ENCODE assay signal across 26 cellular contexts in genomic region chr14:23545740-23546411, GRCh38. TPM values are rescaled to one million over a fixed set of nuclear protein-coding genes. Genes with fewer than 3 reads are reported as not detected.
DNase-seq lines count a peak whose midpoint lies in the region; ATAC-seq and TF ChIP-seq lines count a peak whose summit lies in the region.
"Had no signal": no experiment of that assay in that cellular context is flagged by ENCODE, and none has a peak within 500 bp of the region (broad histone marks: within the 10 kb centered on the region; RNA-seq: fewer than 3 reads in every experiment).

No MANE protein-coding gene starts in this region.

- H3K27me3 Mint-ChIP-seq in T-helper 17 cell = peaks cover 14% of the 10 kb centered on the region
- H3K27me3 Mint-ChIP-seq in glutamatergic neuron (ENCODE audit: unreplicated experiment) = peaks cover 13% of the 10 kb centered on the region
- H3K27me3 Mint-ChIP-seq: activated CD4-positive, alpha-beta T cell treated with anti-CD3 and anti-CD28 coated beads, Interleukin-2, amount 10 ng/mL, durations not matched to agents 24 days and 14 days; B cell had no signal

- H3K4me2 ChIP-seq in BLaER1 treated with 17β-estradiol and CSF1 and Interleukin-3, amounts not matched to agents 10 nM and 100 nM = peak overlapping the region in 7 of 11 experiments; percentile 26 to 70 (median 53); a peak in 11 of 22 replicates
- H3K4me2 ChIP-seq in osteoblast (ENCODE audit: insufficient read depth, low read length) (no peak overlapping the region), Karpas-422 (ENCODE audit: low read depth, low read length, poor library complexity, severe bottlenecking) (no peak overlapping the region)
- H3K4me2 ChIP-seq: smooth muscle cell had no signal

- H2AFZ ChIP-seq in osteoblast (ENCODE audit: low read length) (no peak overlapping the region), Karpas-422 (ENCODE audit: low read length) (no peak overlapping the region)

- H3K27me3 ChIP-seq in BLaER1 treated with 17β-estradiol and CSF1 and Interleukin-3, amounts not matched to agents 10 nM and 100 nM = no peaks in the 10 kb centered on the region
- H3K27me3 ChIP-seq in osteoblast (ENCODE audit: insufficient read depth, low read length) (no peaks in the 10 kb centered on the region), Karpas-422 (ENCODE audit: low read length) (no peaks in the 10 kb centered on the region)
- H3K27me3 ChIP-seq: adrenal gland, brain microvascular endothelial cell, upper lobe of right lung had no signal

- H3K27ac Mint-ChIP-seq in T-helper 17 cell (peak overlapping the region; percentile 16), glutamatergic neuron (ENCODE audit: unreplicated experiment) (peak overlapping the region; percentile 99)
- H3K27ac Mint-ChIP-seq: activated CD4-positive, alpha-beta T cell treated with anti-CD3 and anti-CD28 coated beads, Interleukin-2, amount 10 ng/mL, durations not matched to agents 24 days and 14 days; B cell had no signal

- peaks cover 0 to 9% (median 0%) of the 10 kb centered on the region in 11 experiments; a peak in 3 of 22 replicates for H3K36me3 ChIP-seq in BLaER1 treated with 17β-estradiol and CSF1 and Interleukin-3, amounts not matched to agents 10 nM and 100 nM
- H3K36me3 ChIP-seq in osteoblast (ENCODE audit: insufficient read depth, low read length) (peaks cover 5% of the 10 kb centered on the region), Karpas-422 (ENCODE audit: insufficient read depth, low read length) (no peaks in the 10 kb centered on the region)
- H3K36me3 ChIP-seq: adrenal gland, brain microvascular endothelial cell, left lung, upper lobe of right lung, WERI-Rb-1 had no signal

- H3K4me1 Mint-ChIP-seq in T-helper 17 cell = peaks cover 10% of the 10 kb centered on the region
- peaks cover 14% of the 10 kb centered on the region for H3K4me1 Mint-ChIP-seq in glutamatergic neuron (ENCODE audit: low read depth, unreplicated experiment)

- no peaks in the 10 kb centered on the region for H3K79me2 ChIP-seq in osteoblast (ENCODE audit: insufficient read depth, low read length)
- H3K79me2 ChIP-seq in Karpas-422 (ENCODE audit: low read length) = no peaks in the 10 kb centered on the region

- no peaks in the 10 kb centered on the region for H4K20me1 ChIP-seq in BLaER1 treated with 17β-estradiol and CSF1 and Interleukin-3, amounts not matched to agents 10 nM and 100 nM
- no peaks in the 10 kb centered on the region for H4K20me1 ChIP-seq in osteoblast (ENCODE audit: insufficient read depth, low read length)
- H4K20me1 ChIP-seq in Karpas-422 (ENCODE audit: insufficient read depth, low read depth, low read length) = no peaks in the 10 kb centered on the region

- no peaks in the 10 kb centered on the region for H3K9me3 ChIP-seq in BLaER1 treated with 17β-estradiol and CSF1 and Interleukin-3, amounts not matched to agents 10 nM and 100 nM (replicated peaks in 1 of 11)
- H3K9me3 ChIP-seq in T-helper 17 cell (ENCODE audit: control insufficient read depth, low read length, poor library complexity, severe bottlenecking) (no peaks in the 10 kb centered on the region), osteoblast (ENCODE audit: low read depth, low read length) (no peaks in the 10 kb centered on the region), Karpas-422 (ENCODE audit: low read length) (no peaks in the 10 kb centered on the region)
- H3K9me3 ChIP-seq: adrenal gland, left lung, upper lobe of right lung had no signal

- no peaks in the 10 kb centered on the region for H3K9me2 ChIP-seq in Karpas-422 (replicated peaks; ENCODE audit: insufficient read depth, low read length)

- no peak overlapping the region for H3K4me3 ChIP-seq in BLaER1 treated with 17β-estradiol and CSF1 and Interleukin-3, amounts not matched to agents 10 nM and 100 nM
- H3K4me3 ChIP-seq in osteoblast (ENCODE audit: insufficient read depth, low read length) (no peak overlapping the region), Karpas-422 (ENCODE audit: low read length) (no peak overlapping the region)
- H3K4me3 ChIP-seq: adrenal gland, left lung, smooth muscle cell, upper lobe of right lung had no signal

- no peak overlapping the region for H3K27ac ChIP-seq in BLaER1 treated with 17β-estradiol and CSF1 and Interleukin-3, amounts not matched to agents 10 nM and 100 nM
- H3K27ac ChIP-seq in osteoblast (ENCODE audit: low read depth, low read length) = peak overlapping the region; percentile 26
- no peak overlapping the region for H3K27ac ChIP-seq in Karpas-422 (ENCODE audit: low read length)
- H3K27ac ChIP-seq: brain microvascular endothelial cell, left lung, upper lobe of right lung, WERI-Rb-1 had no signal

- H3K36me3 Mint-ChIP-seq in T-helper 17 cell (ENCODE audit: low read depth) (peaks cover 6% of the 10 kb centered on the region), glutamatergic neuron (ENCODE audit: unreplicated experiment) (no peaks in the 10 kb centered on the region)

- H3K4me3 Mint-ChIP-seq in T-helper 17 cell = no peak overlapping the region
- H3K4me3 Mint-ChIP-seq in glutamatergic neuron (ENCODE audit: unreplicated experiment) = peak overlapping the region; percentile 78
- H3K4me3 Mint-ChIP-seq: activated CD4-positive, alpha-beta T cell treated with anti-CD3 and anti-CD28 coated beads, Interleukin-2, amount 10 ng/mL, durations not matched to agents 24 days and 14 days; activated T-cell treated with anti-CD3 and anti-CD28 coated beads, Interleukin-2, amount 50 U/mL, for 4 hours; B cell had no signal

- TF ChIP-seq CTCF in glutamatergic neuron (IDR thresholded peaks at IDR 0.05; ENCODE audit: partially characterized antibody, unreplicated experiment) (no peak), osteoblast (IDR thresholded peaks at IDR 0.05; ENCODE audit: extremely low read depth, low read depth, low read length) (no peak)

- H3K9ac ChIP-seq in BLaER1 treated with 17β-estradiol and CSF1 and Interleukin-3, amounts not matched to agents 10 nM and 100 nM = no peak overlapping the region; a peak in 1 of 22 replicates
- H3K9ac ChIP-seq in Karpas-422 (ENCODE audit: low read length) = no peak overlapping the region

- DNase-seq in T-helper 17 cell (no peak), glutamatergic neuron (no peak), osteoblast (ENCODE audit: insufficient read length, low spot score, missing footprints) (peak; percentile 60), NCI-H2227 (lab: John Stamatoyannopoulos, UW; ENCODE audit: unreplicated experiment) (no peak), Karpas-422 (no peak), DMS79 treated with DMSO at 0.1 percent for 48 hours (lab: John Stamatoyannopoulos, UW) (no peak)
- DNase-seq: activated CD4-positive, alpha-beta T cell treated with anti-CD3 and anti-CD28 coated beads, Interleukin-2, amount 10 ng/mL, durations not matched to agents 24 days and 14 days; activated T-cell treated with anti-CD3 and anti-CD28 coated beads, Interleukin-2, amount 50 U/mL, for 4 hours; brain microvascular endothelial cell; DMS79; effector memory CD4-positive, alpha-beta T cell; IMR-90; NCI-H1694; NCI-H510A treated with DMSO at 0.1 percent for 48 hours; PC-3; T1000; upper lobe of right lung; WERI-Rb-1 had no signal

- peaks cover 12% of the 10 kb centered on the region for H3K9me3 Mint-ChIP-seq in glutamatergic neuron (ENCODE audit: unreplicated experiment)
- H3K9me3 Mint-ChIP-seq: activated CD4-positive, alpha-beta T cell treated with anti-CD3 and anti-CD28 coated beads, Interleukin-2, amount 10 ng/mL, durations not matched to agents 24 days and 14 days; activated T-cell treated with anti-CD3 and anti-CD28 coated beads, Interleukin-2, amount 50 U/mL, for 4 hours had no signal

- ATAC-seq in T-helper 17 cell (no peak), GM21528 (IDR thresholded peaks at IDR 0.05; ENCODE audit: low FRiP score, unreplicated experiment) (no peak)
- ATAC-seq: activated T-cell treated with anti-CD3 and anti-CD28 coated beads, Interleukin-2, amount 50 U/mL, for 4 hours; left lung; PC-3 had no signal

- H3K4me1 ChIP-seq in BLaER1 treated with 17β-estradiol and CSF1 and Interleukin-3, amounts not matched to agents 10 nM and 100 nM = peaks cover 34 to 50% (median 40%) of the 10 kb centered on the region in 10 experiments
- H3K4me1 ChIP-seq in osteoblast (ENCODE audit: insufficient read depth, low read length) = peaks cover 34% of the 10 kb centered on the region
- H3K4me1 ChIP-seq in Karpas-422 (ENCODE audit: low read length) = peaks cover 13% of the 10 kb centered on the region

RNA-seq across cellular contexts. Expression of gene ZFHX2, which starts 5.7 kb away (rescaled TPM):
- total RNA-seq in T-helper 17 cell (under 1 TPM; 0.16 to 0.27 TPM), glutamatergic neuron (ENCODE audit: unreplicated experiment) (39.1 TPM), osteoblast (0.59 and 0.72 TPM in 2 replicates)
- total RNA-seq in Karpas-422 (2014; rRNA removed; shearing (Covaris generic); ENCODE audit: low replicate concordance) = 0.07 and 0.32 TPM in 2 replicates

RNA-seq across cellular contexts. Expression of gene THTPA, which starts 10.2 kb away (rescaled TPM):
- total RNA-seq in T-helper 17 cell = 10 to 100 TPM in 1 of 2 donors, 1 to 10 TPM in 1; 10.0 to 13.6 TPM
- total RNA-seq in glutamatergic neuron (ENCODE audit: unreplicated experiment) = 19.3 TPM
- 27.4 and 27.5 TPM in 2 replicates for total RNA-seq in osteoblast
- 16.2 and 57.5 TPM in 2 replicates for total RNA-seq in Karpas-422 (2014; rRNA removed; shearing (Covaris generic); ENCODE audit: low replicate concordance)

RNA-seq across cellular contexts. Expression of gene AP1G2, which starts 21.7 kb away (rescaled TPM):
- 100 to 1,000 TPM; 268 to 313 TPM for total RNA-seq in T-helper 17 cell
- 105 TPM for total RNA-seq in glutamatergic neuron (ENCODE audit: unreplicated experiment)
- total RNA-seq in osteoblast = 7.7 and 10.9 TPM in 2 replicates
- total RNA-seq in Karpas-422 (2014; rRNA removed; shearing (Covaris generic); ENCODE audit: low replicate concordance) = 207 and 248 TPM in 2 replicates

RNA-seq across cellular contexts. Expression of gene JPH4, which starts 32.7 kb away (rescaled TPM):
- not detected for total RNA-seq in T-helper 17 cell
- 52.7 TPM for total RNA-seq in glutamatergic neuron (ENCODE audit: unreplicated experiment)
- total RNA-seq in osteoblast = not detected in 2 replicates
- 0.29 TPM in 1 of 2 replicates, not detected in the other for total RNA-seq in Karpas-422 (2014; rRNA removed; shearing (Covaris generic); ENCODE audit: low replicate concordance)
- total RNA-seq: activated CD4-positive, alpha-beta T cell treated with anti-CD3 and anti-CD28 coated beads, Interleukin-2, amount 10 ng/mL, durations not matched to agents 24 days and 14 days; B cell; fibroblast of villous mesenchyme; IMR-90; PC-3; renal cortical epithelial cell had no signal

Comparison
In these comparisons a context has a peak if more than half of its experiments do, and no peak if none do; other contexts are left out.
1. H3K4me2 ChIP-seq: peak in BLaER1 treated with 17β-estradiol and CSF1 and Interleukin-3, amounts not matched to agents 10 nM and 100 nM (7 of 11); none in osteoblast (single experiment) and Karpas-422 (single experiment).
2. RNA of gene ZFHX2, which starts 5.7 kb away (total RNA-seq): 39.1 TPM in glutamatergic neuron (single experiment); 0.59 to 0.72 TPM in osteoblast, 0.16 to 0.27 TPM in T-helper 17 cell and 0.07 to 0.32 TPM in Karpas-422; every median in the first group is over 10 times any median in the second.